8 cellular contexts compared by ENCODE assay signal in genomic region chr9:133417541-133418461, GRCh38. TPM values are rescaled to one million over a fixed set of nuclear protein-coding genes. Genes with fewer than 3 reads are reported as not detected.
DNase-seq lines count a peak whose midpoint lies in the region; ATAC-seq and TF ChIP-seq lines count a peak whose summit lies in the region.

Gene REXO4, minus strand, starts transcription at chr9:133418010. Its CDS starts 166 bp downstream, at chr9:133417844.

- no peak for TF ChIP-seq CTCF in Caco-2 (IDR thresholded peaks at IDR 0.05; ENCODE audit: insufficient read depth in 1 of 2, low read depth in 1 of 2, low read length in 1 of 2, severe bottlenecking in 1 of 2, unreplicated experiment in 1 of 2)
- TF ChIP-seq CTCF in PC-3 (conservative IDR thresholded peaks at IDR 0.05; ENCODE audit: low read depth, low read length), result no peak

- H3K27me3 Mint-ChIP-seq in Caco-2 (ENCODE audit: insufficient read depth, unreplicated experiment), result no peaks in the 10 kb centered on the region

- no peaks in the 10 kb centered on the region for H3F3A ChIP-seq in PC-3 (ENCODE audit: low read length, unreplicated experiment)

- H3K9ac ChIP-seq in HUES48 (ENCODE audit: low read depth, low read length) (peak within 1 kb of the TSS; percentile 71), PC-3 (ENCODE audit: low read length) (peak within 1 kb of the TSS; percentile 94), muscle layer of colon (ENCODE audit: low read length) (peak within 1 kb of the TSS; percentile 61)

- peak; percentile 55 for TF ChIP-seq POLR2A in erythroblast (IDR thresholded peaks at IDR 0.05; ENCODE audit: low read length)

- no peaks in the 10 kb centered on the region for H3K9me2 ChIP-seq in PC-3 (replicated peaks; ENCODE audit: low read length)

- no peaks in the 10 kb centered on the region for H4K20me1 ChIP-seq in PC-3 (ENCODE audit: low read length)

- H3K4me1 Mint-ChIP-seq in Caco-2 (ENCODE audit: low read depth, unreplicated experiment), result peaks cover 11% of the 10 kb centered on the region

- H3K9me3 ChIP-seq in Caco-2 (no peaks in the 10 kb centered on the region), HUES48 (ENCODE audit: control insufficient read depth, insufficient read depth, low read length) (no peaks in the 10 kb centered on the region), PC-3 (ENCODE audit: low read length) (no peaks in the 10 kb centered on the region), muscle layer of colon (ENCODE audit: low read length) (no peaks in the 10 kb centered on the region)

- H3K4me2 ChIP-seq in PC-3 (ENCODE audit: low read length), result peak within 1 kb of the TSS; percentile 86

- DNase-seq in Caco-2 (peak; percentile 93 to 95), PC-3 (peak; percentile 72), activated T-cell treated with anti-CD3 and anti-CD28 coated beads for 48 hours (ENCODE audit: low read depth) (peak; percentile 87), erythroblast (lab: John Stamatoyannopoulos, UW) (peak; percentile 92 to 93)
- peak; percentile 64 to 69 for DNase-seq in stimulated activated CD8-positive, alpha-beta memory T cell treated with anti-CD3 and anti-CD28 coated beads, Interleukin-7, amount 100 ng/mL, for 1 hour (ENCODE audit: low read depth in 2 of 2)

- POLR2A ChIA-PET in Caco-2 (lab: Charles Lee), result interaction anchor here (1.3 to 2.9 kb wide), 2 partner anchors 42 to 388 kb away, joined by 3 to 28 read pairs; partner anchors contain the start of gene CACFD1
- POLR2A ChIA-PET in PC-3 (lab: Charles Lee; ENCODE audit: unreplicated experiment), result no interaction called here

- peaks cover 23% of the 10 kb centered on the region for H3K36me3 Mint-ChIP-seq in Caco-2 (ENCODE audit: insufficient read depth, unreplicated experiment)

- CTCF ChIA-PET in Caco-2 (lab: Charles Lee), result interaction anchor here (0.5 to 0.9 kb wide), 2 partner anchors 42 to 82 kb away, joined by 3 to 5 read pairs; partner anchors contain the start of genes CACFD1 and SURF6
- CTCF ChIA-PET in PC-3 (lab: Charles Lee), result no interaction called here

- H3K4me3 Mint-ChIP-seq in Caco-2 (ENCODE audit: unreplicated experiment), result peak within 1 kb of the TSS; percentile 86

- H3K9me3 Mint-ChIP-seq in Caco-2 (ENCODE audit: unreplicated experiment), result no peaks in the 10 kb centered on the region

- peak within 1 kb of the TSS; percentile 65 for H3K4me3 ChIP-seq in Caco-2 (ENCODE audit: low read depth, low read length)
- H3K4me3 ChIP-seq in HUES48 (ENCODE audit: low read depth, low read length), result peak within 1 kb of the TSS; percentile 75
- H3K4me3 ChIP-seq in PC-3 (ENCODE audit: low read length), result peak within 1 kb of the TSS; percentile 96
- H3K4me3 ChIP-seq in muscle layer of colon (ENCODE audit: low read depth in 1 of 2, low read length in 2 of 2), result peak within 1 kb of the TSS; percentile 72 to 85

- intact Hi-C loops in Caco-2 (cut with micrococcal nuclease; ENCODE audit: unreplicated experiment) (loop anchor here (5.0 kb wide), 1 partner anchor 40 kb away; the partner anchor contains the start of gene CACFD1), PC-3 (cut with micrococcal nuclease) (no loop called here)

- BruUV-seq in Caco-2 (replicated peaks; lab: Mats Ljungman, UMichigan) (TSS peak; percentile 68), PC-3 (replicated peaks; lab: Mats Ljungman, UMichigan) (TSS peak; percentile 83)

- H3K27ac Mint-ChIP-seq in Caco-2 (ENCODE audit: unreplicated experiment), result peak within 1 kb of the TSS; percentile 84

- peak within 1 kb of the TSS; percentile 98 for H3K27ac ChIP-seq in HUES48 (ENCODE audit: low read depth, low read length)
- peak within 1 kb of the TSS; percentile 35 for H3K27ac ChIP-seq in PC-3 (ENCODE audit: low read length)
- H3K27ac ChIP-seq in muscle layer of colon (ENCODE audit: low read depth, low read length), result peak within 1 kb of the TSS; percentile 85

- H3K27me3 ChIP-seq in Caco-2 (replicated peaks; ENCODE audit: control insufficient read depth, insufficient read depth, low read length) (no peaks in the 10 kb centered on the region), HUES48 (ENCODE audit: control insufficient read depth, insufficient read depth, low read length) (no peaks in the 10 kb centered on the region), PC-3 (ENCODE audit: low read length) (no peaks in the 10 kb centered on the region), muscle layer of colon (ENCODE audit: control insufficient read depth in 1 of 2, insufficient read depth in 2 of 2, low read length in 2 of 2) (no peaks in the 10 kb centered on the region)

- H3K4me1 ChIP-seq in Caco-2 (peaks cover 12% of the 10 kb centered on the region), HUES48 (ENCODE audit: control insufficient read depth, insufficient read depth, low read length) (peaks cover 12% of the 10 kb centered on the region), PC-3 (ENCODE audit: insufficient read depth, low read length) (peaks cover 7% of the 10 kb centered on the region; the same call in 1 of the 2 replicates), muscle layer of colon (ENCODE audit: insufficient read depth, low read length) (peaks cover 13% of the 10 kb centered on the region)

- peak within 1 kb of the TSS; percentile 84 for H2AFZ ChIP-seq in PC-3 (ENCODE audit: low read length)

- H3K36me3 ChIP-seq in Caco-2 (ENCODE audit: control insufficient read depth, insufficient read depth, low read length) (peaks cover 3% of the 10 kb centered on the region; the same call in 1 of the 2 replicates), HUES48 (ENCODE audit: control insufficient read depth, insufficient read depth, low read length) (peaks cover 33% of the 10 kb centered on the region), PC-3 (ENCODE audit: low read depth, low read length) (peaks cover 11% of the 10 kb centered on the region), muscle layer of colon (ENCODE audit: insufficient read depth, low read length) (peaks cover 16% of the 10 kb centered on the region)

- ATAC-seq in GM21360 (IDR thresholded peaks at IDR 0.05; ENCODE audit: unreplicated experiment) (peak; percentile 62), PC-3 (peak; percentile 81)

- H3K79me2 ChIP-seq in PC-3 (ENCODE audit: low read length), result peaks cover 46% of the 10 kb centered on the region

RNA-seq across cellular contexts. Expression of gene REXO4, which starts in this region (rescaled TPM):
- total RNA-seq in Caco-2 (2022) (43.6 and 44.1 TPM in 2 replicates), PC-3 (2014; rRNA removed) (34.1 and 37.8 TPM in 2 replicates)

Comparison
In these comparisons a context has a peak if more than half of its experiments do, and no peak if none do; other contexts are left out.
1. Peak in every context shown above with its lines: DNase-seq, ATAC-seq, H3K4me3 ChIP-seq and H3K27ac ChIP-seq.
2. H3K27ac ChIP-seq: peak in every context shown above with its lines; median percentile 98 in HUES48; 85 in muscle layer of colon; 35 in PC-3.